Comparison of ENCODE assay signal across 9 cellular contexts in genomic region chr22:17920145-17920605, GRCh38.
DNase-seq lines count a peak whose midpoint lies in the region; ATAC-seq and TF ChIP-seq lines count a peak whose summit lies in the region.
"Had no signal": no experiment of that assay in that cellular context is flagged by ENCODE, and none has a peak within 500 bp of the region (broad histone marks: within the 10 kb centered on the region; RNA-seq: fewer than 3 reads in every experiment).

No MANE protein-coding gene starts in this region.

- ATAC-seq in right lobe of liver: peak in 3 of 4 donors; percentile 19 to 53 (median 48)
- ATAC-seq in upper lobe of right lung: peak; percentile 56
- no peak for ATAC-seq in HG03196 (IDR thresholded peaks at IDR 0.05; ENCODE audit: unreplicated experiment)

- WGBS in right lobe of liver (ENCODE audit: insufficient coverage, low coverage, low lambda C conversion rate, missing lambda C conversion rate): 32% methylated on average over 13 of the region's 15 CpGs

- H3K9me3 ChIP-seq in right lobe of liver: no peaks in the 10 kb centered on the region
- H3K9me3 ChIP-seq in upper lobe of right lung: no peaks in the 10 kb centered on the region

- no peaks in the 10 kb centered on the region for H3K36me3 ChIP-seq in right lobe of liver
- no peaks in the 10 kb centered on the region for H3K36me3 ChIP-seq in upper lobe of right lung

- H3K27ac ChIP-seq in right lobe of liver (no peak overlapping the region), upper lobe of right lung (peak overlapping the region; percentile 34)

- DNase-seq in NCI-H748 (lab: John Stamatoyannopoulos, UW; ENCODE audit: unreplicated experiment) (peak; percentile 15), NCI-H748 treated with DMSO at 0.1 percent for 48 hours (lab: John Stamatoyannopoulos, UW) (no peak), choroid plexus epithelial cell (ENCODE audit: low read depth) (peak; percentile 56), right lobe of liver (peak in 1 of 3 donors; percentile 66), upper lobe of right lung (no peak), NK-92 (lab: John Stamatoyannopoulos, UW; ENCODE audit: unreplicated experiment) (no peak), Ammon's horn (ENCODE audit: low spot score) (no peak)
- DNase-seq: stimulated activated CD4-positive, alpha-beta T cell treated with anti-CD3 and anti-CD28 coated beads, Interleukin-1b, Interleukin-23, amount 100 ng/mL, for 48 hours had no signal

- intact Hi-C loops in right lobe of liver (cut with DNase I): no loop called here
- intact Hi-C loops in upper lobe of right lung (cut with DNase I): no loop called here

- H3K4me1 ChIP-seq in right lobe of liver: peaks cover 2 to 37% (median 17%) of the 10 kb centered on the region in 4 donors
- peaks cover 55% of the 10 kb centered on the region for H3K4me1 ChIP-seq in upper lobe of right lung

- TF ChIP-seq CTCF in choroid plexus epithelial cell (conservative IDR thresholded peaks at IDR 0.05; ENCODE audit: low read depth, low read length) (peak; percentile 16), right lobe of liver (IDR thresholded peaks at IDR 0.05) (no peak), upper lobe of right lung (IDR thresholded peaks at IDR 0.05) (peak; percentile 6)

- no peak overlapping the region for H3K4me3 ChIP-seq in choroid plexus epithelial cell (ENCODE audit: low read depth, low read length)
- no peak overlapping the region for H3K4me3 ChIP-seq in right lobe of liver
- no peak overlapping the region for H3K4me3 ChIP-seq in upper lobe of right lung

- no peaks in the 10 kb centered on the region for H3K27me3 ChIP-seq in right lobe of liver
- H3K27me3 ChIP-seq in upper lobe of right lung: no peaks in the 10 kb centered on the region

- TF ChIP-seq POLR2A in right lobe of liver (IDR thresholded peaks at IDR 0.05): no peak

Comparison
In these comparisons a context has a peak if more than half of its experiments do, and no peak if none do; other contexts are left out.
1. DNase-seq: peak in NCI-H748 (single experiment) and choroid plexus epithelial cell (single experiment); none in NCI-H748 treated with DMSO at 0.1 percent for 48 hours (single experiment), upper lobe of right lung (single experiment), NK-92 (single experiment) and Ammon's horn (single experiment).
2. CTCF ChIP-seq: peak in choroid plexus epithelial cell (single experiment) and upper lobe of right lung (single experiment); none in right lobe of liver (0 of 4).